In the genomic region with DNA sequence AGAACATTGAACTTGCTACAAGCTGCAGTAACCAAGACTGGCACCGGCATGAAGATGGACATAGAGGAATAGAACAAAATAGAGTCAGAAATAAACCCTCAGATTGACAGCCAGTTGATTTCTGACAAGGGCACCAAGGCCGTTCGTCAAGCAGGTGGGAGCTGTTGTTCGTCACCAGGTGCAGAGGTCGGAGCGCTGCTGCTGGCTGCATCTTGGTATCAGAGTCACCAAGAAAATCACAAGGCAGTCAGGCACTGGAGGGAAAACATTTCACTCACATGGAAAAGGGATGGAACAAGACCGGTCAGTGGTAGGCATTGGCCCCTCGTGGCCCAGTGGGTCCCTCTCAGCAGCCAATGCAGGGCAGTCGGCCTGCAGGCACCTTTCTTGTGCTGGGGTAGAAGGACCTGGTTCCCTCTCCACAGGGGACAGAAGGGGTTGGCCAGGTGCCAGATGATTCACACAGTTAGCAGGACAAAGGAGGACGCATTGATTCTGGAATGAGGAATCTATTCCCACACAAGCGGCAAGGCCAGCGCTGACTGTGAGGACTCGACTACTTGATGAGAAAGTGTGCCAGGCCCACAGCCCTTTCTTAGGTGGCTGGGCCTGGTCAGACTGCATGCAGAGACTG, we compare ENCODE assay signal across 15 cellular contexts.
A peak's percentile ranks its signal among the peaks of the same experiment; 100 is the strongest.
DNase-seq lines count a peak whose midpoint lies in the region; ATAC-seq and TF ChIP-seq lines count a peak whose summit lies in the region.
"Had no signal": no experiment of that assay in that cellular context is flagged by ENCODE, and none has a peak within 500 bp of the region (broad histone marks: within the 10 kb centered on the region; RNA-seq: fewer than 3 reads in every experiment).

No MANE protein-coding gene starts in this region.

- DNase-seq in Calu3 (peak; percentile 55), HCT116 (ENCODE audit: low read depth, low spot score) (peak; percentile 82), SJSA1 (ENCODE audit: low read depth in 1 of 2, low spot score in 2 of 2) (peak; percentile 68 to 90), mesenteric fat pad (ENCODE audit: low spot score) (peak; percentile 89), NCI-H524 treated with DMSO at 0.1 percent for 48 hours (lab: John Stamatoyannopoulos, UW) (no peak), HK-2 (ENCODE audit: unreplicated experiment) (no peak), hepatic stellate cell (ENCODE audit: low spot score) (no peak)
- DNase-seq: CD8-positive, alpha-beta T cell; H7; NCI-H2081; stomach had no signal

- no peaks in the 10 kb centered on the region for H4K20me1 ChIP-seq in HCT116 (ENCODE audit: insufficient read depth)

- H3K4me1 ChIP-seq in HCT116 (ENCODE audit: control insufficient read depth in 1 of 2, insufficient read depth in 2 of 2, low read length in 2 of 2) (peaks cover 8 to 19% of the 10 kb centered on the region in 2 experiments), SJSA1 (replicated peaks) (peaks cover 5% of the 10 kb centered on the region; the same call in 1 of the 2 replicates)

- H3K27ac ChIP-seq in HCT116 (ENCODE audit: low read depth, low read length) (peak overlapping the region; percentile 34), SJSA1 (no peak overlapping the region)
- H3K27ac ChIP-seq: coronary artery, stomach had no signal

- H3K9me2 ChIP-seq in HCT116 (ENCODE audit: insufficient read depth) = no peaks in the 10 kb centered on the region

- H3K27me3 Mint-ChIP-seq in Calu3 (ENCODE audit: unreplicated experiment) = no peaks in the 10 kb centered on the region

- H2AFZ ChIP-seq in HCT116 (ENCODE audit: low read depth, low read length, poor library complexity, severe bottlenecking) = peak overlapping the region; percentile 77

- H3K36me3 Mint-ChIP-seq in Calu3 (ENCODE audit: insufficient read depth, unreplicated experiment) = peaks cover 4% of the 10 kb centered on the region
- H3K36me3 Mint-ChIP-seq: CD8-positive, alpha-beta T cell had no signal

- peak; percentile 84 for ATAC-seq in HCT116
- ATAC-seq: CD8-positive, alpha-beta T cell had no signal

- TF ChIP-seq RAD21 in HCT116 (IDR thresholded peaks at IDR 0.05; ENCODE audit: low read depth) = no peak

- no peaks in the 10 kb centered on the region for H3K36me3 ChIP-seq in HCT116 (ENCODE audit: control insufficient read depth in 1 of 2, insufficient read depth in 2 of 2, low read length in 2 of 2)
- no peaks in the 10 kb centered on the region for H3K36me3 ChIP-seq in SJSA1
- H3K36me3 ChIP-seq: stomach had no signal

- RAD21 ChIA-PET in HCT116 (lab: Charles Lee; ENCODE audit: low non-redundant PET in 1 of 2, low total read pairs in 2 of 2, uncharacterized antibody in 2 of 2, unreplicated experiment in 2 of 2) = no interaction called here

- no peak for TF ChIP-seq CTCF in Calu3 (IDR thresholded peaks at IDR 0.05; ENCODE audit: unreplicated experiment)
- no peak for TF ChIP-seq CTCF in HCT116 (IDR thresholded peaks at IDR 0.05 in 2 of 3, conservative IDR thresholded peaks at IDR 0.05 in 1 of 3; ENCODE audit: borderline replicate concordance in 1 of 3, insufficient read depth in 1 of 3, low read depth in 2 of 3, low read length in 2 of 3)

- H3K9me3 Mint-ChIP-seq in Calu3 (ENCODE audit: low read depth, unreplicated experiment) = no peaks in the 10 kb centered on the region
- H3K9me3 Mint-ChIP-seq: T-helper 1 cell treated with Interleukin-12 subunit alpha and Interleukin-12 subunit beta and Interleukin-4 antibody, amounts not matched to agents 30 μg/mL and 1 μg/mL, for 36 hours had no signal

- H3K9me3 ChIP-seq in HCT116 (ENCODE audit: control insufficient read depth in 1 of 2, insufficient read depth in 1 of 2, low read depth in 1 of 2, low read length in 2 of 2) (no peaks in the 10 kb centered on the region), SJSA1 (replicated peaks) (no peaks in the 10 kb centered on the region; the same call in 1 of the 2 replicates)
- H3K9me3 ChIP-seq: stomach had no signal

- peaks cover 18% of the 10 kb centered on the region for H3K4me1 Mint-ChIP-seq in Calu3 (ENCODE audit: low read depth, unreplicated experiment)

- H3K4me2 ChIP-seq in HCT116 (ENCODE audit: low read length) = peak overlapping the region; percentile 55
- H3K4me2 ChIP-seq: smooth muscle cell had no signal

- BruUV-seq in Calu3 (replicated peaks; lab: Mats Ljungman, UMichigan) (no TSS peak), HCT116 (replicated peaks; lab: Mats Ljungman, UMichigan) (no TSS peak)

- no peak overlapping the region for H3K4me3 Mint-ChIP-seq in Calu3 (ENCODE audit: low read depth, unreplicated experiment)
- H3K4me3 Mint-ChIP-seq: CD8-positive, alpha-beta T cell; T-helper 1 cell treated with Interleukin-12 subunit alpha and Interleukin-12 subunit beta and Interleukin-4 antibody, amounts not matched to agents 30 μg/mL and 1 μg/mL, for 36 hours had no signal

- H3K27ac Mint-ChIP-seq in Calu3 (ENCODE audit: unreplicated experiment) = no peak overlapping the region
- H3K27ac Mint-ChIP-seq: CD8-positive, alpha-beta T cell; T-helper 1 cell treated with Interleukin-12 subunit alpha and Interleukin-12 subunit beta and Interleukin-4 antibody, amounts not matched to agents 30 μg/mL and 1 μg/mL, for 36 hours had no signal

- intact Hi-C loops in Calu3 (cut with micrococcal nuclease; ENCODE audit: unreplicated experiment) = no loop called here
- intact Hi-C loops in HCT116 (cut with micrococcal nuclease) = no loop called here

- CTCF ChIA-PET in Calu3 (lab: Charles Lee) (interaction anchor here (0.6 to 0.7 kb wide), 2 partner anchors 34 to 212 kb away, joined by 3 read pairs; no protein-coding TSS in a partner anchor), HCT116 (lab: Charles Lee) (no interaction called here)

- H3K9ac ChIP-seq in HCT116 (ENCODE audit: low read length) = 0 out of 2 replicates have a peak overlapping the region, but pooled peaks have one; percentile 18

- no peak for TF ChIP-seq POLR2A in HCT116 (IDR thresholded peaks at IDR 0.05; ENCODE audit: borderline replicate concordance, extremely low read depth, insufficient read depth, insufficient read length)

- no peak overlapping the region for H3K4me3 ChIP-seq in HCT116 (replicated peaks in 1 of 2; ENCODE audit: low read depth in 1 of 2, low read length in 2 of 2)
- H3K4me3 ChIP-seq in SJSA1 = no peak overlapping the region
- H3K4me3 ChIP-seq: coronary artery, lung, smooth muscle cell, stomach had no signal

- H3K27me3 ChIP-seq in HCT116 (ENCODE audit: insufficient read depth, low read length) (no peaks in the 10 kb centered on the region), SJSA1 (replicated peaks) (peaks cover 12% of the 10 kb centered on the region; the same call in 1 of the 2 replicates)

- POLR2A ChIA-PET in HCT116 (lab: Charles Lee) = no interaction called here

- no peaks in the 10 kb centered on the region for H3K79me2 ChIP-seq in HCT116 (ENCODE audit: insufficient read depth, low read length)

TF ChIP-seq in HCT116, 20 proteins besides CTCF, POLR2A, EP300 and RAD21:
- peak; percentile 45; the same call in 1 of the 2 replicates for TF ChIP-seq JUND (IDR thresholded peaks at IDR 0.05)
- TF ChIP-seq TCF7L2 (IDR thresholded peaks at IDR 0.05; ENCODE audit: borderline replicate concordance, extremely low read depth, insufficient read depth, insufficient read length) = no peak
- peak; percentile 48; the same call in 1 of the 2 replicates for TF ChIP-seq POLR2AphosphoS5 (IDR thresholded peaks at IDR 0.05; ENCODE audit: low read depth, low read length)
- TF ChIP-seq, protein P1, sequence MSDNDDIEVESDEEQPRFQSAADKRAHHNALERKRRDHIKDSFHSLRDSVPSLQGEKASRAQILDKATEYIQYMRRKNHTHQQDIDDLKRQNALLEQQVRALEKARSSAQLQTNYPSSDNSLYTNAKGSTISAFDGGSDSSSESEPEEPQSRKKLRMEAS (IDR thresholded peaks at IDR 0.05) = peak; percentile 40; the same call in 1 of the 2 replicates

Comparison
In these comparisons a context has a peak if more than half of its experiments do, and no peak if none do; other contexts are left out.
1. DNase-seq: peak in Calu3 (single experiment), HCT116 (single experiment), SJSA1 (2 of 2) and mesenteric fat pad (single experiment); none in NCI-H524 treated with DMSO at 0.1 percent for 48 hours (single experiment), HK-2 (single experiment) and hepatic stellate cell (single experiment).